In the genomic region with DNA sequence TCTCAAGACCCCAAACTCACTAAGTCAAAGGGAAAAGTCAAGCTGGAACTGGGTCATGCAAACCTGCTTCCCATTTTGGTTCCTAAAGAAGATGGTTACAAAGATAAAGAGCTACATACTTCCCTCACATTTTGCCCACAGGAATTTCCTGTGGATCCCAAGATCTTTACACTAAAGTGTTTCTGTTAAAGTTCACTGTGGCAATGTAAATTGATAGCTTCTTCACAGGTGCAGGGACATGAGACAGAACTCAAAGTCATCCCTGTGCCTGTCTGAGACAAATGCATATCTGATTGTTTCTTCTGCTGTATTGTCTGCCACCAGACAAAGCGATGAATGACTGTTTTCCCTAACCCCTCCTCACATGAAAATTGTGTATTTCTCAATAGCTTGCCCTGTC, we compare ENCODE assay signal across 27 cellular contexts.
DNase-seq lines count a peak whose midpoint lies in the region; ATAC-seq, FAIRE-seq and TF ChIP-seq lines count a peak whose summit lies in the region.
"Had no signal": no experiment of that assay in that cellular context is flagged by ENCODE, and none has a peak within 500 bp of the region (broad histone marks: within the 10 kb centered on the region; RNA-seq: fewer than 3 reads in every experiment).

No MANE protein-coding gene starts in this region.

- H4K20me1 ChIP-seq in SK-N-SH (ENCODE audit: insufficient read depth) (no peaks in the 10 kb centered on the region), astrocyte (ENCODE audit: insufficient read depth, low read length) (no peaks in the 10 kb centered on the region)

- intact Hi-C loops in body of pancreas (cut with DNase I) = no loop called here

- peaks cover 12% of the 10 kb centered on the region for H3K4me1 Mint-ChIP-seq in astrocyte (ENCODE audit: low read depth, unreplicated experiment)
- H3K4me1 Mint-ChIP-seq: CD14-positive monocyte; CD8-positive, alpha-beta memory T cell; H9 had no signal

- no peak overlapping the region for H3K4me2 ChIP-seq in SK-N-SH
- no peak overlapping the region for H3K4me2 ChIP-seq in astrocyte (ENCODE audit: low read length)
- H3K4me2 ChIP-seq: PC-9 had no signal

- no peaks in the 10 kb centered on the region for H3K36me3 Mint-ChIP-seq in astrocyte (ENCODE audit: low read depth, unreplicated experiment)
- H3K36me3 Mint-ChIP-seq: CD14-positive monocyte; CD8-positive, alpha-beta memory T cell had no signal

- H3F3A ChIP-seq in SK-N-SH (replicated peaks; ENCODE audit: insufficient read depth) = no peaks in the 10 kb centered on the region

- H3K4me1 ChIP-seq in SK-N-SH (ENCODE audit: control insufficient read depth in 1 of 2, insufficient read depth in 2 of 2, low read depth in 1 of 2, low read length in 1 of 2) (no peaks in the 10 kb centered on the region), astrocyte (ENCODE audit: insufficient read depth, low read length) (no peaks in the 10 kb centered on the region), body of pancreas (no peaks in the 10 kb centered on the region), upper lobe of left lung (no peaks in the 10 kb centered on the region)
- H3K4me1 ChIP-seq: BE2C had no signal

- no peak for TF ChIP-seq EP300 in SK-N-SH (IDR thresholded peaks at IDR 0.05; ENCODE audit: borderline replicate concordance in 1 of 2, low read depth in 1 of 2, low read length in 1 of 2)
- TF ChIP-seq EP300 in upper lobe of left lung (IDR thresholded peaks at IDR 0.05) = no peak

- no peak for FAIRE-seq in astrocyte (lab: Jason Lieb, UNC)
- FAIRE-seq: HepG2 had no signal

- H3K9me2 ChIP-seq in SK-N-SH = no peaks in the 10 kb centered on the region; the same call in 1 of the 2 replicates

- no peak for TF ChIP-seq RAD21 in SK-N-SH (IDR thresholded peaks at IDR 0.05; ENCODE audit: low read length)

- no peak for DNase-seq in SK-N-SH
- DNase-seq in astrocyte (ENCODE audit: low read depth) = peak; percentile 6
- peak; percentile 3 for DNase-seq in myocyte (ENCODE audit: low read depth)
- no peak for DNase-seq in body of pancreas
- DNase-seq in upper lobe of left lung = no peak
- DNase-seq in NCI-H1092 treated with DMSO at 0.1 percent for 48 hours (lab: John Stamatoyannopoulos, UW) = no peak
- DNase-seq: ACHN; BE2C; CD8-positive, alpha-beta memory T cell; DMS 273 treated with DMSO at 0.1 percent for 48 hours; DMS79; H9; Karpas-422; MV-4-11; NCI-H1105 treated with DMSO at 0.1 percent for 48 hours; NCI-H146; NCI-H2029; NCI-H446; NCI-H526; PC-9; Right ventricle myocardium superior; RPMI8226 had no signal

- TF ChIP-seq POLR2A in body of pancreas (IDR thresholded peaks at IDR 0.05) = no peak
- TF ChIP-seq POLR2A in upper lobe of left lung (IDR thresholded peaks at IDR 0.05) = no peak

- no peak overlapping the region for H3K4me3 Mint-ChIP-seq in astrocyte (ENCODE audit: unreplicated experiment)
- H3K4me3 Mint-ChIP-seq: CD14-positive monocyte; CD8-positive, alpha-beta memory T cell; H9 had no signal

- H3K79me2 ChIP-seq in SK-N-SH (ENCODE audit: insufficient read depth) (no peaks in the 10 kb centered on the region), astrocyte (ENCODE audit: insufficient read depth, low read length) (no peaks in the 10 kb centered on the region)

- CTCF ChIA-PET in SK-N-SH (lab: Yijun Ruan, JAX) = no interaction called here

- no peak for TF ChIP-seq CTCF in SK-N-SH (IDR thresholded peaks at IDR 0.05)
- no peak for TF ChIP-seq CTCF in astrocyte (IDR thresholded peaks at IDR 0.05; ENCODE audit: insufficient read depth, low read depth, low read length)
- TF ChIP-seq CTCF in body of pancreas (IDR thresholded peaks at IDR 0.05) = no peak
- no peak for TF ChIP-seq CTCF in upper lobe of left lung (IDR thresholded peaks at IDR 0.05)

- H3K9me3 ChIP-seq in SK-N-SH (no peaks in the 10 kb centered on the region; the same call in 1 of the 2 replicates), astrocyte (ENCODE audit: insufficient read depth, low read depth, low read length) (no peaks in the 10 kb centered on the region), body of pancreas (no peaks in the 10 kb centered on the region), upper lobe of left lung (no peaks in the 10 kb centered on the region)
- H3K9me3 ChIP-seq: BE2C had no signal

- POLR2A ChIA-PET in SK-N-SH (lab: Yijun Ruan, JAX) = no interaction called here

- no peak overlapping the region for H3K27ac Mint-ChIP-seq in astrocyte (ENCODE audit: unreplicated experiment)
- H3K27ac Mint-ChIP-seq: CD14-positive monocyte; CD8-positive, alpha-beta memory T cell; H9 had no signal

- no peaks in the 10 kb centered on the region for H3K9me3 Mint-ChIP-seq in astrocyte (ENCODE audit: unreplicated experiment)
- H3K9me3 Mint-ChIP-seq: H9 had no signal

- H3K36me3 ChIP-seq in SK-N-SH (replicated peaks in 1 of 2; ENCODE audit: control insufficient read depth in 1 of 2, insufficient read depth in 2 of 2, low read length in 1 of 2) (no peaks in the 10 kb centered on the region), astrocyte (ENCODE audit: insufficient read depth, low read length) (no peaks in the 10 kb centered on the region), body of pancreas (replicated peaks in 1 of 2; ENCODE audit: insufficient read depth in 1 of 2, low read depth in 2 of 2) (no peaks in the 10 kb centered on the region), upper lobe of left lung (no peaks in the 10 kb centered on the region)
- H3K36me3 ChIP-seq: BE2C had no signal

- no peak overlapping the region for H2AFZ ChIP-seq in SK-N-SH (ENCODE audit: low read depth)
- no peak overlapping the region for H2AFZ ChIP-seq in astrocyte (ENCODE audit: low read depth, low read length)
- H2AFZ ChIP-seq: PC-9 had no signal

- H3K4me3 ChIP-seq in SK-N-SH (ENCODE audit: low read depth in 2 of 2, low read length in 1 of 2) (no peak overlapping the region), astrocyte (ENCODE audit: insufficient read depth, low read depth, low read length) (no peak overlapping the region), body of pancreas (no peak overlapping the region), upper lobe of left lung (no peak overlapping the region)
- H3K4me3 ChIP-seq: PC-9 had no signal

- 57% methylated on average over 1 of the region's 1 CpG for WGBS in SK-N-SH (ENCODE audit: low lambda C conversion rate)
- 76 to 88% methylated on average over 1 of the region's 1 CpG for WGBS in body of pancreas, 2 donors
- WGBS in upper lobe of left lung, 2 donors = 80 to 83% methylated on average over 1 of the region's 1 CpG

- H3K27ac ChIP-seq in SK-N-SH (ENCODE audit: low read depth in 2 of 2, low read length in 1 of 2) (no peak overlapping the region), astrocyte (ENCODE audit: low read depth, low read length) (no peak overlapping the region), body of pancreas (no peak overlapping the region), upper lobe of left lung (no peak overlapping the region)
- H3K27ac ChIP-seq: 22Rv1, PC-9 had no signal

- no peaks in the 10 kb centered on the region for H3K27me3 Mint-ChIP-seq in astrocyte (ENCODE audit: low read depth, unreplicated experiment)
- H3K27me3 Mint-ChIP-seq: CD8-positive, alpha-beta memory T cell had no signal

- ATAC-seq in SK-N-SH treated with all-trans-retinoic acid at 6 μM for 48 hours (no peak), HG02759 (IDR thresholded peaks at IDR 0.05; ENCODE audit: unreplicated experiment) (no peak), body of pancreas (no peak), upper lobe of left lung (ENCODE audit: low FRiP score in 2 of 2) (no peak)
- ATAC-seq: HepG2 had no signal

- H3K27me3 ChIP-seq in SK-N-SH (ENCODE audit: insufficient read depth) (no peaks in the 10 kb centered on the region), astrocyte (ENCODE audit: insufficient read depth, low read length) (no peaks in the 10 kb centered on the region), body of pancreas (no peaks in the 10 kb centered on the region), upper lobe of left lung (no peaks in the 10 kb centered on the region)
- H3K27me3 ChIP-seq: BE2C had no signal

- H3K9ac ChIP-seq in SK-N-SH = no peak overlapping the region
- H3K9ac ChIP-seq in astrocyte (ENCODE audit: low read length) = no peak overlapping the region

TF ChIP-seq in SK-N-SH, 30 proteins besides CTCF, POLR2A, EP300 and RAD21:
- TF ChIP-seq TCF12 (IDR thresholded peaks at IDR 0.05) = peak; percentile 39; the same call in 1 of the 2 replicates
- TF ChIP-seq ELF1 (IDR thresholded peaks at IDR 0.05) = no peak

TF ChIP-seq in SK-N-SH treated with all-trans-retinoic acid at 6 μM for 48 hours, 23 proteins besides CTCF, POLR2A, EP300 and RAD21 (continues in another document):
- TF ChIP-seq ISL1 (CRISPR knock-in tag; IDR thresholded peaks at IDR 0.05) (no peak), ZNF70 (CRISPR knock-in tag; IDR thresholded peaks at IDR 0.05) (no peak)
- TF ChIP-seq, protein P1, sequence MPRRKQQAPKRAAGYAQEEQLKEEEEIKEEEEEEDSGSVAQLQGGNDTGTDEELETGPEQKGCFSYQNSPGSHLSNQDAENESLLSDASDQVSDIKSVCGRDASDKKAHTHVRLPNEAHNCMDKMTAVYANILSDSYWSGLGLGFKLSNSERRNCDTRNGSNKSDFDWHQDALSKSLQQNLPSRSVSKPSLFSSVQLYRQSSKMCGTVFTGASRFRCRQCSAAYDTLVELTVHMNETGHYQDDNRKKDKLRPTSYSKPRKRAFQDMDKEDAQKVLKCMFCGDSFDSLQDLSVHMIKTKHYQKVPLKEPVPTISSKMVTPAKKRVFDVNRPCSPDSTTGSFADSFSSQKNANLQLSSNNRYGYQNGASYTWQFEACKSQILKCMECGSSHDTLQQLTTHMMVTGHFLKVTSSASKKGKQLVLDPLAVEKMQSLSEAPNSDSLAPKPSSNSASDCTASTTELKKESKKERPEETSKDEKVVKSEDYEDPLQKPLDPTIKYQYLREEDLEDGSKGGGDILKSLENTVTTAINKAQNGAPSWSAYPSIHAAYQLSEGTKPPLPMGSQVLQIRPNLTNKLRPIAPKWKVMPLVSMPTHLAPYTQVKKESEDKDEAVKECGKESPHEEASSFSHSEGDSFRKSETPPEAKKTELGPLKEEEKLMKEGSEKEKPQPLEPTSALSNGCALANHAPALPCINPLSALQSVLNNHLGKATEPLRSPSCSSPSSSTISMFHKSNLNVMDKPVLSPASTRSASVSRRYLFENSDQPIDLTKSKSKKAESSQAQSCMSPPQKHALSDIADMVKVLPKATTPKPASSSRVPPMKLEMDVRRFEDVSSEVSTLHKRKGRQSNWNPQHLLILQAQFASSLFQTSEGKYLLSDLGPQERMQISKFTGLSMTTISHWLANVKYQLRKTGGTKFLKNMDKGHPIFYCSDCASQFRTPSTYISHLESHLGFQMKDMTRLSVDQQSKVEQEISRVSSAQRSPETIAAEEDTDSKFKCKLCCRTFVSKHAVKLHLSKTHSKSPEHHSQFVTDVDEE (CRISPR knock-in tag; IDR thresholded peaks at IDR 0.05) = no peak

Comparison
In these comparisons a context has a peak if more than half of its experiments do, and no peak if none do; other contexts are left out.
1. DNase-seq: peak in astrocyte (single experiment) and myocyte (single experiment); none in SK-N-SH (single experiment), body of pancreas (0 of 4), upper lobe of left lung (0 of 2) and NCI-H1092 treated with DMSO at 0.1 percent for 48 hours (single experiment).